In the genomic region with DNA sequence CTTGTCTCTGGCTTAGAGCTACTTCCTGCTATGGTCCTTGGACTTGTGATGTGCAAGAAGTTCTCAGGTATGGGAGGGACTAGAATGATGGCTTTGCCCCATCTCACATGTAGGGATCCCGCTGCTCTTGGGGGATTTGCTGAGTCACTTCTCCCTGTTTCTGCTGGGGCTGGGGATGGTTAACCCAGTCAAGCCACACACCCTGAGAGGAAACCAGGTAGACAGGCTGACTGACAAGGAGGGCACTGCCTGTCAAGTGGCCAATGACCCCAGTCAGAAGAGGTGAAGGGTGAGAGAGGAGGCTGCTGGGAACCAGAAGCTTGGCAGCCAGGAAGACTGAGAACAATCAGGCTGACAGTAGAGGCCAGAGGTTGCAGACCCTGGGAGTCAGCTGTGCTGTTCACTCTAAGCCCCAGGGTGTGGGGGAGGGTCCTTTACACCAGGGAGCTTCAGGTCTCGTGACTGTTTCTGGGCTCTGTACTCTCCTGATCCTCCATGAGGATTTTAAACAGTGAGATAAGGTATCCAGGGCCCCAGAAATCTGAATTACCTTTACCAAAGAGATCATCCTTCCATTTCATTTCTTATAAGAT, we compare ENCODE assay signal across 1 cellular context.
TF ChIP-seq lines count a peak whose summit lies in the region.

No MANE protein-coding gene starts in this region.

TF ChIP-seq in GM23338, 12 proteins besides CTCF, POLR2A, EP300 and RAD21 (continued from another document):
- no peak for TF ChIP-seq CREB1 (CRISPR knock-in tag; IDR thresholded peaks at IDR 0.05; ENCODE audit: low read depth)
- no peak for TF ChIP-seq NANOG (IDR thresholded peaks at IDR 0.05; ENCODE audit: borderline replicate concordance)
